8 cellular contexts compared by ENCODE assay signal in genomic region chr11:116772443-116773202, GRCh38. TPM values are rescaled to one million over a fixed set of nuclear protein-coding genes. Genes with fewer than 3 reads are reported as not detected.
A peak's percentile ranks its signal among the peaks of the same experiment; 100 is the strongest.
DNase-seq lines count a peak whose midpoint lies in the region; ATAC-seq and TF ChIP-seq lines count a peak whose summit lies in the region.

A gene with protein sequence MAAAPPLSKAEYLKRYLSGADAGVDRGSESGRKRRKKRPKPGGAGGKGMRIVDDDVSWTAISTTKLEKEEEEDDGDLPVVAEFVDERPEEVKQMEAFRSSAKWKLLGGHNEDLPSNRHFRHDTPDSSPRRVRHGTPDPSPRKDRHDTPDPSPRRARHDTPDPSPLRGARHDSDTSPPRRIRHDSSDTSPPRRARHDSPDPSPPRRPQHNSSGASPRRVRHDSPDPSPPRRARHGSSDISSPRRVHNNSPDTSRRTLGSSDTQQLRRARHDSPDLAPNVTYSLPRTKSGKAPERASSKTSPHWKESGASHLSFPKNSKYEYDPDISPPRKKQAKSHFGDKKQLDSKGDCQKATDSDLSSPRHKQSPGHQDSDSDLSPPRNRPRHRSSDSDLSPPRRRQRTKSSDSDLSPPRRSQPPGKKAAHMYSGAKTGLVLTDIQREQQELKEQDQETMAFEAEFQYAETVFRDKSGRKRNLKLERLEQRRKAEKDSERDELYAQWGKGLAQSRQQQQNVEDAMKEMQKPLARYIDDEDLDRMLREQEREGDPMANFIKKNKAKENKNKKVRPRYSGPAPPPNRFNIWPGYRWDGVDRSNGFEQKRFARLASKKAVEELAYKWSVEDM (minus strand): TSS chr11:116772987. CDS start chr11:116772964, 23 bp downstream.

- no peak for TF ChIP-seq CTCF in BE2C (IDR thresholded peaks at IDR 0.05; ENCODE audit: low read depth, low read length)

- no peaks in the 10 kb centered on the region for H3K9me3 ChIP-seq in BE2C

- peaks cover 9% of the 10 kb centered on the region for H3K36me3 ChIP-seq in BE2C

- no peaks in the 10 kb centered on the region for H3K27me3 Mint-ChIP-seq in activated CD4-positive, alpha-beta T cell treated with anti-CD3 and anti-CD28 coated beads, Interleukin-2, amount 10 ng/mL, durations not matched to agents 7 days and 5 days

- H3K4me3 ChIP-seq in BE2C (ENCODE audit: low read depth, low read length): peak within 1 kb of the TSS; percentile 80

- DNase-seq in BE2C (peak; percentile 94), GM19238 (ENCODE audit: insufficient read length, low spot score) (peak; percentile 84), NCI-H69 (lab: John Stamatoyannopoulos, UW) (peak; percentile 97), cortex of kidney (lab: John Stamatoyannopoulos, UW) (peak; percentile 34), left lobe of liver (ENCODE audit: low spot score) (peak; percentile 95)
- DNase-seq in activated CD4-positive, alpha-beta T cell treated with anti-CD3 and anti-CD28 coated beads, Interleukin-2, amount 10 ng/mL, durations not matched to agents 7 days and 5 days: peak; percentile 94
- DNase-seq in stimulated activated CD4-positive, alpha-beta T cell treated with anti-CD3 and anti-CD28 coated beads, Interleukin-2, amount 100 ng/mL, for 48 hours: peak; percentile 93 to 94

- no peaks in the 10 kb centered on the region for H3K4me1 ChIP-seq in BE2C

- no peaks in the 10 kb centered on the region for H3K27me3 ChIP-seq in BE2C

- CTCF ChIA-PET in activated CD4-positive, alpha-beta T cell treated with anti-CD3 and anti-CD28 coated beads, Interleukin-2, amount 10 ng/mL, durations not matched to agents 7 days and 5 days (lab: Charles Lee): interaction anchor here (0.9 to 4.3 kb wide), 4 partner anchors 9 to 81 kb away, joined by 3 to 15 read pairs (median 4); no protein-coding TSS in a partner anchor

- no peaks in the 10 kb centered on the region for H3K9me3 Mint-ChIP-seq in activated CD4-positive, alpha-beta T cell treated with anti-CD3 and anti-CD28 coated beads, Interleukin-2, amount 10 ng/mL, durations not matched to agents 7 days and 5 days

- H3K27ac Mint-ChIP-seq in activated CD4-positive, alpha-beta T cell treated with anti-CD3 and anti-CD28 coated beads, Interleukin-2, amount 10 ng/mL, durations not matched to agents 7 days and 5 days: peak within 1 kb of the TSS; percentile 97

- H3K4me1 Mint-ChIP-seq in activated CD4-positive, alpha-beta T cell treated with anti-CD3 and anti-CD28 coated beads, Interleukin-2, amount 10 ng/mL, durations not matched to agents 7 days and 5 days: peaks cover 54% of the 10 kb centered on the region

- POLR2A ChIA-PET in activated CD4-positive, alpha-beta T cell treated with anti-CD3 and anti-CD28 coated beads, Interleukin-2, amount 10 ng/mL, durations not matched to agents 7 days and 5 days (lab: Charles Lee): no interaction called here

- H3K36me3 Mint-ChIP-seq in activated CD4-positive, alpha-beta T cell treated with anti-CD3 and anti-CD28 coated beads, Interleukin-2, amount 10 ng/mL, durations not matched to agents 7 days and 5 days (ENCODE audit: low read depth): peaks cover 33% of the 10 kb centered on the region

- peak within 1 kb of the TSS; percentile 98 for H3K4me3 Mint-ChIP-seq in activated CD4-positive, alpha-beta T cell treated with anti-CD3 and anti-CD28 coated beads, Interleukin-2, amount 10 ng/mL, durations not matched to agents 7 days and 5 days

- ATAC-seq in HG03439 (IDR thresholded peaks at IDR 0.05; ENCODE audit: unreplicated experiment): peak; percentile 88
- ATAC-seq in left lobe of liver: peak; percentile 91

RNA-seq across cellular contexts. Expression of the gene that starts here (rescaled TPM):
- 27.1 TPM for polyA plus RNA-seq in BE2C (2012; ENCODE audit: insufficient read depth, insufficient read length, low read depth)
- total RNA-seq in activated CD4-positive, alpha-beta T cell treated with anti-CD3 and anti-CD28 coated beads, Interleukin-2, amount 10 ng/mL, durations not matched to agents 7 days and 5 days: 10 to 100 TPM; 37.5 to 39.9 TPM
- total RNA-seq in left lobe of liver: 4.7 TPM

Comparison
In these comparisons a context has a peak if more than half of its experiments do, and no peak if none do; other contexts are left out.
1. Peak in every context shown above with its lines: DNase-seq, ATAC-seq and H3K4me3 ChIP-seq.
2. DNase-seq: peak in every context shown above with its lines; median percentile 97 in NCI-H69; 95 in left lobe of liver; 94 in BE2C; 94 in activated CD4-positive, alpha-beta T cell treated with anti-CD3 and anti-CD28 coated beads, Interleukin-2, amount 10 ng/mL, durations not matched to agents 7 days and 5 days; 94 in stimulated activated CD4-positive, alpha-beta T cell treated with anti-CD3 and anti-CD28 coated beads, Interleukin-2, amount 100 ng/mL, for 48 hours; 84 in GM19238; 34 in cortex of kidney.